ENCODE assay signal across 14 cellular contexts in the genomic region with DNA sequence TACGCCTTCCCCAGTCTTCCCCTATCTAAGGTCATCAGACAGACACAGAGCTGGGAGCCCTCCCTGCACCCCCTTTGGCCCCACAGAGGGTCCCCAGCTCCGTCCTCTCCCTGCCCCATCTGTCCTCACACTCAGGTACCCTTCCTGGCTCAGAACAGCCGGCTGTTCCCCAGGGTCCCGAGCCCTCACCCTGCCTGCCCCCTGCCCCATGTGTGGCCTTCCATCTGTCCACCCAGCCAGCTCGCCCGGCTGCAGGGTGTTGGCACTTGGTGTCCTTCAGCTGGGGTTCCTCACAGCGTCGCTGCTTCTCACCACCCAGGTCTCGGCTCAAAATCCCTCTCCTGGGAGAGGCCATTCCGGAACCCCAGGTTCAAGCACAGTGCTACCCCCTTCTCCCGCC. TPM values are rescaled to one million over a fixed set of nuclear protein-coding genes. Genes with fewer than 3 reads are reported as not detected.
DNase-seq lines count a peak whose midpoint lies in the region; ATAC-seq and TF ChIP-seq lines count a peak whose summit lies in the region.
"Had no signal": no experiment of that assay in that cellular context is flagged by ENCODE, and none has a peak within 500 bp of the region (broad histone marks: within the 10 kb centered on the region; RNA-seq: fewer than 3 reads in every experiment).

No MANE protein-coding gene starts in this region.

- no peaks in the 10 kb centered on the region for H3K27me3 ChIP-seq in BLaER1
- H3K27me3 ChIP-seq in trophoblast cell (ENCODE audit: insufficient read depth, low read length) = no peaks in the 10 kb centered on the region
- peaks cover 0 to 39% of the 10 kb centered on the region in 2 donors for H3K27me3 ChIP-seq in tibial nerve
- no peaks in the 10 kb centered on the region for H3K27me3 ChIP-seq in upper lobe of left lung

- no peak overlapping the region for H2AK5ac ChIP-seq in trophoblast cell (ENCODE audit: low read length)

- TF ChIP-seq EP300 in tibial nerve (IDR thresholded peaks at IDR 0.05) (no peak), upper lobe of left lung (IDR thresholded peaks at IDR 0.05) (no peak)

- H3K18ac ChIP-seq in trophoblast cell (ENCODE audit: low read length) = no peak overlapping the region

- H3K79me1 ChIP-seq in trophoblast cell (ENCODE audit: low read length) = peaks cover 7% of the 10 kb centered on the region

- H3K36me3 ChIP-seq in BLaER1 = no peaks in the 10 kb centered on the region
- no peaks in the 10 kb centered on the region for H3K36me3 ChIP-seq in trophoblast cell (ENCODE audit: control insufficient read depth in 1 of 2, insufficient read depth in 2 of 2, low read length in 2 of 2)
- H3K36me3 ChIP-seq in tibial nerve = no peaks in the 10 kb centered on the region
- H3K36me3 ChIP-seq in upper lobe of left lung = no peaks in the 10 kb centered on the region

- H2BK12ac ChIP-seq in trophoblast cell (ENCODE audit: low read length) = peak overlapping the region; percentile 9

- H3K4me2 ChIP-seq in BLaER1 (peak overlapping the region; percentile 92), trophoblast cell (ENCODE audit: low read length) (no peak overlapping the region)

- H3K9me3 ChIP-seq in BLaER1 (peaks cover 21% of the 10 kb centered on the region), trophoblast cell (ENCODE audit: insufficient read depth, low read depth, low read length) (peaks cover 7% of the 10 kb centered on the region), tibial nerve (peaks cover 0 to 23% (median 4%) of the 10 kb centered on the region in 4 donors), upper lobe of left lung (peaks cover 0 to 18% (median 16%) of the 10 kb centered on the region in 4 donors)

- peak overlapping the region; percentile 1 for H3K14ac ChIP-seq in trophoblast cell (ENCODE audit: low read length)

- TF ChIP-seq CTCF in tibial nerve (IDR thresholded peaks at IDR 0.05) = no peak
- TF ChIP-seq CTCF in upper lobe of left lung (IDR thresholded peaks at IDR 0.05) = no peak

- no peak for TF ChIP-seq POLR2A in tibial nerve (IDR thresholded peaks at IDR 0.05)
- no peak for TF ChIP-seq POLR2A in upper lobe of left lung (IDR thresholded peaks at IDR 0.05)

- peak overlapping the region; percentile 5 for H4K91ac ChIP-seq in trophoblast cell (ENCODE audit: low read depth, low read length)

- H3K4me3 ChIP-seq in BLaER1 (peak overlapping the region; percentile 36; the same call in 1 of the 2 replicates), trophoblast cell (ENCODE audit: low read depth, low read length) (no peak overlapping the region), tibial nerve (no peak overlapping the region), upper lobe of left lung (no peak overlapping the region)
- H3K4me3 ChIP-seq: GM23248 had no signal

- H3K27ac ChIP-seq in BLaER1 (peak overlapping the region; percentile 86), trophoblast cell (ENCODE audit: low read depth, low read length) (no peak overlapping the region), tibial nerve (no peak overlapping the region), upper lobe of left lung (no peak overlapping the region)
- H3K27ac ChIP-seq: GM23248 had no signal

- no peak overlapping the region for H2BK5ac ChIP-seq in trophoblast cell (ENCODE audit: low read depth, low read length, poor library complexity)

- H4K12ac ChIP-seq in trophoblast cell (ENCODE audit: low read depth, low read length) = no peak overlapping the region

- H3K4ac ChIP-seq in trophoblast cell (ENCODE audit: low read depth, low read length) = no peak overlapping the region

- ATAC-seq in upper lobe of left lung (ENCODE audit: low FRiP score in 2 of 2) = no peak
- ATAC-seq: CD8-positive, alpha-beta T cell; HCT116 had no signal

- H3K79me2 ChIP-seq in trophoblast cell (ENCODE audit: control insufficient read depth, insufficient read depth, low read length, poor library complexity) = no peaks in the 10 kb centered on the region

- H2BK120ac ChIP-seq in trophoblast cell (ENCODE audit: insufficient read depth, low read length, poor library complexity) = no peak overlapping the region

- H3K23ac ChIP-seq in trophoblast cell (ENCODE audit: low read length) = no peak overlapping the region

- H3K9ac ChIP-seq in BLaER1 (peak overlapping the region; percentile 63), trophoblast cell (ENCODE audit: low read length) (no peak overlapping the region)
- H3K9ac ChIP-seq: GM23248 had no signal

- no peaks in the 10 kb centered on the region for H4K20me1 ChIP-seq in BLaER1

- WGBS in trophoblast cell (ENCODE audit: extremely low coverage, insufficient coverage, insufficient read length) = no CpG with 5 or more reads among the region's 11 CpGs
- WGBS in tibial nerve, 2 donors = 77% methylated on average over 11 of the region's 11 CpGs
- WGBS in upper lobe of left lung, 2 donors = 82 to 85% methylated on average over 11 of the region's 11 CpGs

- H2AFZ ChIP-seq in trophoblast cell (ENCODE audit: insufficient read depth, low read length, poor library complexity) = no peak overlapping the region
- H2AFZ ChIP-seq: GM23248 had no signal

- no peak overlapping the region for H4K8ac ChIP-seq in trophoblast cell (ENCODE audit: low read depth, low read length)

- DNase-seq in D341Med (ENCODE audit: low spot score) = peak; percentile 22
- DNase-seq in islet precursor cell = peak; percentile 41
- no peak for DNase-seq in trophoblast cell
- no peak for DNase-seq in tibial nerve (ENCODE audit: low spot score in 2 of 2)
- DNase-seq in upper lobe of left lung = no peak
- no peak for DNase-seq in NCI-H146 (lab: John Stamatoyannopoulos, UW)
- DNase-seq: AML-193; Calu3; CD8-positive, alpha-beta T cell; GM23248; HFFc6; KG1 had no signal

- H3K4me1 ChIP-seq in BLaER1 (peaks cover 82% of the 10 kb centered on the region), trophoblast cell (ENCODE audit: control insufficient read depth in 1 of 2, insufficient read depth in 2 of 2, low read length in 2 of 2) (peaks cover 10 to 17% of the 10 kb centered on the region in 2 experiments), tibial nerve (no peaks in the 10 kb centered on the region), upper lobe of left lung (no peaks in the 10 kb centered on the region)

RNA-seq across cellular contexts. Expression of gene ELFN1, which starts 28.9 kb away (rescaled TPM):
- 0.68 and 0.78 TPM in 2 replicates for polyA plus RNA-seq in trophoblast cell (2013)
- total RNA-seq in tibial nerve (1 to 10 TPM in 2 of 4 donors, under 1 TPM in 2; 0.21 to 2.4 (median 1.5) TPM), upper lobe of left lung (1 to 10 TPM in 2 of 6 donors, under 1 TPM in 3, not detected in 1; 0.11 to 3.0 (median 0.30) TPM)
- total RNA-seq: Calu3; CD8-positive, alpha-beta T cell had no signal

Comparison
In these comparisons a context has a peak if more than half of its experiments do, and no peak if none do; other contexts are left out.
1. DNase-seq: peak in D341Med (single experiment) and islet precursor cell (single experiment); none in trophoblast cell (0 of 2), tibial nerve (0 of 2), upper lobe of left lung (0 of 2) and NCI-H146 (single experiment).